In genomic region chr18:75172299-75173124, GRCh38 we compare ENCODE assay signal across 12 cellular contexts. TPM values are rescaled to one million over a fixed set of nuclear protein-coding genes. Genes with fewer than 3 reads are reported as not detected.
DNase-seq lines count a peak whose midpoint lies in the region; ATAC-seq, FAIRE-seq and TF ChIP-seq lines count a peak whose summit lies in the region.
"Had no signal": no experiment of that assay in that cellular context is flagged by ENCODE, and none has a peak within 500 bp of the region (broad histone marks: within the 10 kb centered on the region; RNA-seq: fewer than 3 reads in every experiment).

No MANE protein-coding gene starts in this region.

- H3K4me3 ChIP-seq in GM06990 (replicated peaks; ENCODE audit: low read depth, low read length) (no peak overlapping the region), small intestine (ENCODE audit: low read depth in 1 of 2, low read length in 2 of 2) (no peak overlapping the region)
- H3K4me3 ChIP-seq: upper lobe of right lung had no signal

- H3K27me3 ChIP-seq in GM06990 (replicated peaks; ENCODE audit: control insufficient read depth, insufficient read depth, low read length) (no peaks in the 10 kb centered on the region), small intestine (ENCODE audit: control insufficient read depth in 2 of 2, insufficient read depth in 2 of 2, low read length in 2 of 2) (no peaks in the 10 kb centered on the region)
- H3K27me3 ChIP-seq: upper lobe of right lung had no signal

- H3K27ac Mint-ChIP-seq in T-helper 17 cell = peak overlapping the region; percentile 59
- H3K27ac Mint-ChIP-seq: T-cell had no signal

- FAIRE-seq in small intestine (lab: Jason Lieb, UNC) = no peak

- H3K4me1 ChIP-seq in small intestine (ENCODE audit: control insufficient read depth in 2 of 2, insufficient read depth in 1 of 2, low read depth in 1 of 2, low read length in 1 of 2) = no peaks in the 10 kb centered on the region
- H3K4me1 ChIP-seq: upper lobe of right lung had no signal

- WGBS in small intestine, 3 donors = 80 to 85% (median 85%) methylated on average over 17 of the region's 17 CpGs

- H3K36me3 Mint-ChIP-seq in T-helper 17 cell (ENCODE audit: low read depth) = no peaks in the 10 kb centered on the region
- H3K36me3 Mint-ChIP-seq: activated naive CD4-positive, alpha-beta T cell treated with anti-CD3 and anti-CD28 coated beads, Interleukin-2, amount 50 U/mL, for 72 hours; T-cell had no signal

- ATAC-seq in GM19438 (IDR thresholded peaks at IDR 0.05; ENCODE audit: low read depth, unreplicated experiment) (peak; percentile 12), HG02884 (IDR thresholded peaks at IDR 0.05; ENCODE audit: unreplicated experiment) (peak; percentile 21), T-helper 17 cell (no peak)
- ATAC-seq: activated naive CD4-positive, alpha-beta T cell treated with anti-CD3 and anti-CD28 coated beads, Interleukin-2, amount 50 U/mL, for 72 hours had no signal

- DNase-seq in GM06990 (ENCODE audit: extremely low read depth, insufficient read length) (peak; percentile 41), T-helper 17 cell (no peak), NCI-H2107 treated with DMSO at 0.1 percent for 48 hours (lab: John Stamatoyannopoulos, UW; ENCODE audit: unreplicated experiment) (no peak), small intestine (no peak), NCI-H2081 (lab: John Stamatoyannopoulos, UW) (no peak)
- DNase-seq in activated naive CD4-positive, alpha-beta T cell treated with anti-CD3 and anti-CD28 coated beads, Interleukin-2, amount 50 U/mL, for 16 hours = no peak
- DNase-seq: NCI-H2107, upper lobe of right lung had no signal

- no peak for TF ChIP-seq CTCF in GM06990 (IDR thresholded peaks at IDR 0.05; ENCODE audit: insufficient read depth, low read length, poor library complexity, severe bottlenecking)

- peaks cover 22% of the 10 kb centered on the region for H3K27me3 Mint-ChIP-seq in T-helper 17 cell

- H3K4me1 Mint-ChIP-seq in T-helper 17 cell = peaks cover 7% of the 10 kb centered on the region

- no peaks in the 10 kb centered on the region for H3K36me3 ChIP-seq in GM06990 (ENCODE audit: control insufficient read depth, insufficient read depth, low read length)
- no peaks in the 10 kb centered on the region for H3K36me3 ChIP-seq in small intestine (ENCODE audit: control insufficient read depth in 2 of 2, insufficient read depth in 2 of 2, low read length in 2 of 2)
- H3K36me3 ChIP-seq: upper lobe of right lung had no signal

- no peak overlapping the region for H3K27ac ChIP-seq in small intestine (ENCODE audit: low read depth in 1 of 2, low read length in 1 of 2)
- H3K27ac ChIP-seq: upper lobe of right lung had no signal

- H3K4me3 Mint-ChIP-seq in T-helper 17 cell = no peak overlapping the region
- H3K4me3 Mint-ChIP-seq: T-cell had no signal

- H3K9me3 ChIP-seq in T-helper 17 cell (ENCODE audit: control insufficient read depth, low read length, poor library complexity, severe bottlenecking) (no peaks in the 10 kb centered on the region), small intestine (ENCODE audit: control insufficient read depth, low read depth) (no peaks in the 10 kb centered on the region)
- H3K9me3 ChIP-seq: upper lobe of right lung had no signal

RNA-seq across cellular contexts. Expression of gene PTGR3, which starts 36.4 kb away (rescaled TPM):
- 10 to 100 TPM; 20.8 to 25.1 TPM for total RNA-seq in T-helper 17 cell
- polyA plus RNA-seq in small intestine = 10 to 100 TPM; 11.6 to 23.3 (median 21.0) TPM

RNA-seq across cellular contexts. Expression of gene TSHZ1, which starts 38.1 kb away (rescaled TPM):
- 10 to 100 TPM; 17.5 to 17.6 TPM for total RNA-seq in T-helper 17 cell
- 10 to 100 TPM in 1 of 3 donors, 1 to 10 TPM in 2; 7.3 to 13.0 (median 7.6) TPM for polyA plus RNA-seq in small intestine
